Comparison of ENCODE assay signal across 1 cellular context in genomic region chr15:69557340-69558137, GRCh38.
A peak's percentile ranks its signal among the peaks of the same experiment; 100 is the strongest.
TF ChIP-seq lines count a peak whose summit lies in the region.

No MANE protein-coding gene starts in this region.

TF ChIP-seq in HEK293, 187 proteins besides CTCF, POLR2A, EP300 and RAD21 (continued from another document):
- TF ChIP-seq ZBTB10 (tag by site-specific recombination; IDR thresholded peaks at IDR 0.05) (no peak), ZSCAN4 (tag by site-specific recombination; IDR thresholded peaks at IDR 0.05) (no peak), ZNF513 (tag by site-specific recombination; IDR thresholded peaks at IDR 0.05) (no peak), ZNF148 (tag by site-specific recombination; IDR thresholded peaks at IDR 0.05; ENCODE audit: borderline replicate concordance) (no peak), SP7 (tag by site-specific recombination; IDR thresholded peaks at IDR 0.05) (peak; percentile 88), ZNF521 (tag by site-specific recombination; IDR thresholded peaks at IDR 0.05) (no peak), ZNF416 (tag by site-specific recombination; IDR thresholded peaks at IDR 0.05) (no peak), KLF17 (tag by site-specific recombination; IDR thresholded peaks at IDR 0.05) (peak; percentile 23), ZNF629 (tag by site-specific recombination; IDR thresholded peaks at IDR 0.05) (peak; percentile 93), GLIS2 (tag by site-specific recombination; IDR thresholded peaks at IDR 0.05) (no peak), SALL2 (tag by site-specific recombination; IDR thresholded peaks at IDR 0.05; ENCODE audit: borderline replicate concordance) (no peak), GFI1B (tag by site-specific recombination; IDR thresholded peaks at IDR 0.05) (no peak), ZNF37A (tag by site-specific recombination; IDR thresholded peaks at IDR 0.05) (no peak), ZNF600 (tag by site-specific recombination; IDR thresholded peaks at IDR 0.05) (peak; percentile 40), ZSCAN16 (tag by site-specific recombination; IDR thresholded peaks at IDR 0.05) (no peak), ZNF311 (tag by site-specific recombination; IDR thresholded peaks at IDR 0.05; ENCODE audit: borderline replicate concordance) (no peak), ZNF670 (tag by site-specific recombination; IDR thresholded peaks at IDR 0.05; ENCODE audit: low read depth) (no peak), ZNF585B (tag by site-specific recombination; IDR thresholded peaks at IDR 0.05) (no peak), HOXC10 (CRISPR knock-in tag; IDR thresholded peaks at IDR 0.05) (no peak), PRDM1 (tag by site-specific recombination; IDR thresholded peaks at IDR 0.05) (peak; percentile 81), ZNF639 (tag by site-specific recombination; IDR thresholded peaks at IDR 0.05) (peak; percentile 85), ZNF548 (tag by site-specific recombination; IDR thresholded peaks at IDR 0.05) (no peak), ZNF335 (tag by site-specific recombination; conservative IDR thresholded peaks at IDR 0.05) (0 out of 2 replicates have a peak, but pooled peaks have one; percentile 27), ZNF140 (tag by site-specific recombination; IDR thresholded peaks at IDR 0.05) (no peak), ZNF701 (tag by site-specific recombination; IDR thresholded peaks at IDR 0.05) (no peak), SCRT1 (tag by site-specific recombination; IDR thresholded peaks at IDR 0.05; ENCODE audit: borderline replicate concordance) (no peak), ZFP37 (tag by site-specific recombination; IDR thresholded peaks at IDR 0.05) (peak; percentile 43; the same call in 1 of the 2 replicates), ZNF677 (tag by site-specific recombination; IDR thresholded peaks at IDR 0.05) (no peak), ZNF26 (tag by site-specific recombination; IDR thresholded peaks at IDR 0.05) (no peak), GLIS1 (tag by site-specific recombination; IDR thresholded peaks at IDR 0.05) (0 out of 2 replicates have a peak, but pooled peaks have one; percentile 32), ZNF23 (tag by site-specific recombination; IDR thresholded peaks at IDR 0.05; ENCODE audit: borderline replicate concordance) (no peak), ZNF473 (tag by site-specific recombination; IDR thresholded peaks at IDR 0.05) (no peak), ZXDB (tag by site-specific recombination; IDR thresholded peaks at IDR 0.05) (no peak), ZNF19 (tag by site-specific recombination; IDR thresholded peaks at IDR 0.05; ENCODE audit: low read depth) (no peak), ZBTB21 (tag by site-specific recombination; IDR thresholded peaks at IDR 0.05) (peak; percentile 56; the same call in 1 of the 2 replicates), REPIN1 (tag by site-specific recombination; IDR thresholded peaks at IDR 0.05; ENCODE audit: low read depth) (no peak), ZNF114 (tag by site-specific recombination; IDR thresholded peaks at IDR 0.05) (no peak), ZNF514 (tag by site-specific recombination; IDR thresholded peaks at IDR 0.05) (no peak), ZNF777 (tag by site-specific recombination; IDR thresholded peaks at IDR 0.05; ENCODE audit: borderline replicate concordance) (no peak), PRDM6 (tag by site-specific recombination; IDR thresholded peaks at IDR 0.05) (no peak), ZNF350 (tag by site-specific recombination; IDR thresholded peaks at IDR 0.05) (no peak), ZNF776 (tag by site-specific recombination; IDR thresholded peaks at IDR 0.05; ENCODE audit: borderline replicate concordance) (no peak), ZSCAN23 (tag by site-specific recombination; IDR thresholded peaks at IDR 0.05) (peak; percentile 87), OSR2 (tag by site-specific recombination; IDR thresholded peaks at IDR 0.05) (no peak), ZNF24 (tag by site-specific recombination; IDR thresholded peaks at IDR 0.05) (peak; percentile 77; the same call in 1 of the 2 replicates), ZNF654 (tag by site-specific recombination; IDR thresholded peaks at IDR 0.05; ENCODE audit: low read depth) (no peak), ZIC2 (tag by site-specific recombination; IDR thresholded peaks at IDR 0.05) (no peak), ZNF169 (tag by site-specific recombination; IDR thresholded peaks at IDR 0.05) (no peak), TSHZ1 (tag by site-specific recombination; IDR thresholded peaks at IDR 0.05; ENCODE audit: borderline replicate concordance) (peak; percentile 74)
